In genomic region chr1:117695796-117696505, GRCh38 we compare ENCODE assay signal across 11 cellular contexts.
DNase-seq lines count a peak whose midpoint lies in the region; ATAC-seq and TF ChIP-seq lines count a peak whose summit lies in the region.
"Had no signal": no experiment of that assay in that cellular context is flagged by ENCODE, and none has a peak within 500 bp of the region (broad histone marks: within the 10 kb centered on the region; RNA-seq: fewer than 3 reads in every experiment).

No MANE protein-coding gene starts in this region.

- intact Hi-C loops in CD4-positive, alpha-beta T cell (cut with DNase I, micrococcal nuclease), result no loop called here

- peaks cover 28% of the 10 kb centered on the region for H3K27me3 Mint-ChIP-seq in CD4-positive, alpha-beta T cell

- no peaks in the 10 kb centered on the region for H3K9me3 ChIP-seq in CD4-positive, alpha-beta T cell (ENCODE audit: control insufficient read depth, low read length)

- POLR2A ChIA-PET in CD4-positive, alpha-beta T cell (lab: Charles Lee), result no interaction called here

- ATAC-seq in omental fat pad (ENCODE audit: low FRiP score) (peak; percentile 86), HG02973 (IDR thresholded peaks at IDR 0.05; ENCODE audit: unreplicated experiment) (no peak)
- ATAC-seq in CD4-positive, alpha-beta T cell (ENCODE audit: poor library complexity), result no peak
- ATAC-seq: naive thymus-derived CD4-positive, alpha-beta T cell had no signal

- H3K27ac ChIP-seq in adipose tissue (ENCODE audit: low read depth, low read length), result peak overlapping the region; percentile 76
- H3K27ac ChIP-seq in CD4-positive, alpha-beta T cell (ENCODE audit: low read depth, low read length), result no peak overlapping the region

- H3K36me3 Mint-ChIP-seq in CD4-positive, alpha-beta T cell (ENCODE audit: low read depth), result no peaks in the 10 kb centered on the region

- H3K4me1 Mint-ChIP-seq in CD4-positive, alpha-beta T cell (ENCODE audit: low read depth), result no peaks in the 10 kb centered on the region

- H3K27ac Mint-ChIP-seq in CD4-positive, alpha-beta T cell, result no peak overlapping the region
- H3K27ac Mint-ChIP-seq: naive thymus-derived CD4-positive, alpha-beta T cell had no signal

- peak; percentile 83 for DNase-seq in AG08395 (ENCODE audit: low spot score)
- peak; percentile 71 to 88 for DNase-seq in foreskin fibroblast
- no peak for DNase-seq in omental fat pad (ENCODE audit: low spot score)
- no peak for DNase-seq in NCI-H345 (lab: John Stamatoyannopoulos, UW)
- no peak for DNase-seq in CD4-positive, alpha-beta T cell
- no peak for DNase-seq in DMS53 treated with DMSO at 0.1 percent for 48 hours (lab: John Stamatoyannopoulos, UW; ENCODE audit: unreplicated experiment)
- DNase-seq: activated CD4-positive, alpha-beta T cell treated with anti-CD3 and anti-CD28 coated beads, Interleukin-2, amount 50 U/mL, for 4 hours; MV-4-11; naive thymus-derived CD4-positive, alpha-beta T cell had no signal

- no peak overlapping the region for H3K4me3 Mint-ChIP-seq in CD4-positive, alpha-beta T cell
- H3K4me3 Mint-ChIP-seq: naive thymus-derived CD4-positive, alpha-beta T cell had no signal

- no peaks in the 10 kb centered on the region for H3K27me3 ChIP-seq in CD4-positive, alpha-beta T cell (ENCODE audit: control insufficient read depth, insufficient read depth, low read length)

- TF ChIP-seq CTCF in foreskin fibroblast (IDR thresholded peaks at IDR 0.05; ENCODE audit: low read depth, low read length) (no peak), omental fat pad (IDR thresholded peaks at IDR 0.05) (no peak)
- no peak for TF ChIP-seq CTCF in CD4-positive, alpha-beta T cell (IDR thresholded peaks at IDR 0.05)

- WGBS in adipose tissue, 3 donors, result 45 to 67% (median 52%) methylated on average over 9 of the region's 9 CpGs

- no peaks in the 10 kb centered on the region for H3K9me3 Mint-ChIP-seq in CD4-positive, alpha-beta T cell

- peak overlapping the region in 1 of 2 donors; percentile 6 for H3K4me3 ChIP-seq in foreskin fibroblast (ENCODE audit: low read depth in 1 of 2, low read length in 2 of 2)

- CTCF ChIA-PET in CD4-positive, alpha-beta T cell (lab: Charles Lee), result interaction anchor here (1.4 kb wide), 1 partner anchor 161 kb away, joined by 4 read pairs; no protein-coding TSS in a partner anchor

Comparison
In these comparisons a context has a peak if more than half of its experiments do, and no peak if none do; other contexts are left out.
1. DNase-seq: peak in AG08395 (single experiment) and foreskin fibroblast (2 of 2); none in omental fat pad (single experiment), NCI-H345 (single experiment), CD4-positive, alpha-beta T cell (0 of 10) and DMS53 treated with DMSO at 0.1 percent for 48 hours (single experiment).